12 cellular contexts compared by ENCODE assay signal in the genomic region with DNA sequence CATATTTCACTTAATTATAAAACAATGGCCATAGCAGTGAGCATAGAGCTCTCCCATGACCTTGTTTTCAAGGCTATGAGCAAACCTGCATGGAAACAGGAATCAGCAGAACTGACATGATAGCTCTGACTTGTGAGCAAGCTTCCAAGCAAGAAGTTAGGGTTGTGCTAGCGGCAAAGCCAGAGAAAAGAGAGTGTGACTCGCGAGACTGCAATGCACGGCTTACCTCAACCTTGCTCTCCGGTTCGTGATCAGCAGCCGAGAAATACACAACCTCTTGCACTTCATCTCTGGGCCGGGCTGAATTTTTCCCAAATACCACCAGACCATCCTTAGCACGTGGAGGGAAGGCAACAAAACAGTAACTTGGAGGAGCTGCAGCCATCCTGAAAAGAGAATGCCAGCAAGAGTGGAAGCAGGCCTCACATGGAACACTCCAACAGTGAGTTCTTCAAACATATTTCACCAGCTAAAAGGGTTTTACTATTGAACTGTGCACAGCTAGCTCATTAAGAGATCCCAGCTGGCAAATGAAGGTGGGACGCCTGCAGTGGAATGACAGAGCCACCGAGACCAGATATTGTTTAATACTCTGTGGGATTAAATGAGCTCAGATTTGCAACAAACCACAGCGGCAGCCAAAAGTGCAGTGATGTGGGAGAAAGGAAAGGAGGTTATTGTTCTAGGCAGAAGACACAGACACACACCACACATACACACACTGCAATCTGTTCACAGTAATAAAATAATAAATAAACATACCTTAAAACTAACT. TPM values are rescaled to one million over a fixed set of nuclear protein-coding genes. Genes with fewer than 3 reads are reported as not detected.
DNase-seq lines count a peak whose midpoint lies in the region; ATAC-seq and TF ChIP-seq lines count a peak whose summit lies in the region.
"Had no signal": no experiment of that assay in that cellular context is flagged by ENCODE, and none has a peak within 500 bp of the region (broad histone marks: within the 10 kb centered on the region; RNA-seq: fewer than 3 reads in every experiment).

No MANE protein-coding gene starts in this region.

- no peak overlapping the region for H3K9ac ChIP-seq in colonic mucosa (ENCODE audit: low read depth in 2 of 2, low read length in 2 of 2)

- H3K4me1 ChIP-seq in colonic mucosa, result no peaks in the 10 kb centered on the region
- H3K4me1 ChIP-seq in left lung, result no peaks in the 10 kb centered on the region

- H3K27ac ChIP-seq in colonic mucosa (no peak overlapping the region), left lung (no peak overlapping the region)

- H3K27me3 ChIP-seq in colonic mucosa (no peaks in the 10 kb centered on the region), left lung (no peaks in the 10 kb centered on the region)

- ATAC-seq in left lung (no peak), GM18505 (IDR thresholded peaks at IDR 0.05; ENCODE audit: unreplicated experiment) (no peak)

- H3K4me3 Mint-ChIP-seq in osteocyte (ENCODE audit: unreplicated experiment), result no peak overlapping the region
- H3K4me3 Mint-ChIP-seq in activated naive CD8-positive, alpha-beta T cell treated with anti-CD3 and anti-CD28 coated beads for 36 hours, result no peak overlapping the region
- H3K4me3 Mint-ChIP-seq: CD4-positive, alpha-beta T cell; dendritic cell treated with granulocyte-macrophage colony-stimulating factor and Interleukin-4, amounts not matched to agents 40 ng/mL and 50 ng/mL, for 4 days had no signal

- intact Hi-C loops in colonic mucosa (cut with DNase I), result no loop called here
- intact Hi-C loops in left lung (cut with DNase I), result no loop called here

- TF ChIP-seq POLR2A in GM18505 (IDR thresholded peaks at IDR 0.05; ENCODE audit: borderline replicate concordance, extremely low read depth, insufficient read depth, insufficient read length), result no peak

- TF ChIP-seq CTCF in osteocyte (IDR thresholded peaks at IDR 0.05) (no peak), colonic mucosa (IDR thresholded peaks at IDR 0.05) (no peak), left lung (IDR thresholded peaks at IDR 0.05) (no peak)

- H3K9me3 Mint-ChIP-seq in osteocyte (ENCODE audit: unreplicated experiment), result peaks cover 9% of the 10 kb centered on the region
- H3K9me3 Mint-ChIP-seq in activated naive CD8-positive, alpha-beta T cell treated with anti-CD3 and anti-CD28 coated beads for 36 hours, result no peaks in the 10 kb centered on the region
- H3K9me3 Mint-ChIP-seq: CD4-positive, alpha-beta T cell; dendritic cell treated with granulocyte-macrophage colony-stimulating factor and Interleukin-4, amounts not matched to agents 40 ng/mL and 50 ng/mL, for 4 days had no signal

- H3K36me3 Mint-ChIP-seq in osteocyte (ENCODE audit: unreplicated experiment), result peaks cover 30% of the 10 kb centered on the region
- H3K36me3 Mint-ChIP-seq in activated naive CD8-positive, alpha-beta T cell treated with anti-CD3 and anti-CD28 coated beads for 36 hours, result peaks cover 2% of the 10 kb centered on the region

- no peak overlapping the region for H3K27ac Mint-ChIP-seq in osteocyte (ENCODE audit: unreplicated experiment)
- H3K27ac Mint-ChIP-seq in activated naive CD8-positive, alpha-beta T cell treated with anti-CD3 and anti-CD28 coated beads for 36 hours, result no peak overlapping the region
- H3K27ac Mint-ChIP-seq: CD4-positive, alpha-beta T cell; dendritic cell treated with granulocyte-macrophage colony-stimulating factor and Interleukin-4, amounts not matched to agents 40 ng/mL and 50 ng/mL, for 4 days had no signal

- H3K9me3 ChIP-seq in colonic mucosa (no peaks in the 10 kb centered on the region), left lung (no peaks in the 10 kb centered on the region)

- peaks cover 21% of the 10 kb centered on the region for H3K4me1 Mint-ChIP-seq in osteocyte (ENCODE audit: unreplicated experiment)
- peaks cover 16% of the 10 kb centered on the region for H3K4me1 Mint-ChIP-seq in activated naive CD8-positive, alpha-beta T cell treated with anti-CD3 and anti-CD28 coated beads for 36 hours

- DNase-seq in H4 (ENCODE audit: low spot score) (peak; percentile 84), SW480 (ENCODE audit: low spot score) (peak; percentile 53), fibroblast of peridontal ligament (ENCODE audit: extremely low read depth) (peak; percentile 30), osteocyte (ENCODE audit: extremely low spot score, unreplicated experiment) (peak; percentile 74), colonic mucosa (no peak), left lung (no peak)
- no peak for DNase-seq in activated naive CD8-positive, alpha-beta T cell treated with anti-CD3 and anti-CD28 coated beads for 36 hours
- DNase-seq: CD4-positive, alpha-beta T cell; Kasumi-1; stimulated activated CD4-positive, alpha-beta T cell treated with anti-CD3 and anti-CD28 coated beads, Interleukin-12 subunit alpha, Interleukin-12 subunit beta, amount 100 ng/mL, for 4 hours had no signal

- H3K4me3 ChIP-seq in colonic mucosa (no peak overlapping the region), left lung (no peak overlapping the region)

- H3K36me3 ChIP-seq in colonic mucosa (no peaks in the 10 kb centered on the region), left lung (no peaks in the 10 kb centered on the region)

- H3K27me3 Mint-ChIP-seq in osteocyte (ENCODE audit: unreplicated experiment), result no peaks in the 10 kb centered on the region
- no peaks in the 10 kb centered on the region for H3K27me3 Mint-ChIP-seq in activated naive CD8-positive, alpha-beta T cell treated with anti-CD3 and anti-CD28 coated beads for 36 hours
- H3K27me3 Mint-ChIP-seq: dendritic cell treated with granulocyte-macrophage colony-stimulating factor and Interleukin-4, amounts not matched to agents 40 ng/mL and 50 ng/mL, for 4 days had no signal

RNA-seq across cellular contexts. Expression of a gene that starts 20.7 kb away (rescaled TPM):
- 114 and 128 TPM in 2 replicates for total RNA-seq in H4 (2014; rRNA removed; shearing (Covaris generic))
- total RNA-seq in osteocyte, result 104 and 106 TPM in 2 replicates
- 1 to 10 TPM; 8.2 to 9.2 TPM for total RNA-seq in activated naive CD8-positive, alpha-beta T cell treated with anti-CD3 and anti-CD28 coated beads for 36 hours
- total RNA-seq in colonic mucosa, result 10 to 100 TPM; 13.2 to 17.1 TPM
- 10 to 100 TPM; 25.5 to 39.8 TPM for total RNA-seq in left lung

RNA-seq across cellular contexts. Expression of a gene that starts 57.6 kb away (rescaled TPM):
- 41.0 and 73.1 TPM in 2 replicates for total RNA-seq in H4 (2014; rRNA removed; shearing (Covaris generic))
- 34.6 and 35.9 TPM in 2 replicates for total RNA-seq in osteocyte
- total RNA-seq in activated naive CD8-positive, alpha-beta T cell treated with anti-CD3 and anti-CD28 coated beads for 36 hours, result 1 to 10 TPM; 6.9 to 7.0 TPM
- 1 to 10 TPM; 7.6 to 9.8 TPM for total RNA-seq in colonic mucosa
- total RNA-seq in left lung, result 10 to 100 TPM; 26.7 to 32.6 TPM

RNA-seq across cellular contexts. Expression of a gene that starts 59.3 kb away (rescaled TPM):
- 16.7 and 23.3 TPM in 2 replicates for total RNA-seq in H4 (2014; rRNA removed; shearing (Covaris generic))
- total RNA-seq in osteocyte, result 19.5 and 23.1 TPM in 2 replicates
- 10 to 100 TPM; 11.7 to 13.2 TPM for total RNA-seq in activated naive CD8-positive, alpha-beta T cell treated with anti-CD3 and anti-CD28 coated beads for 36 hours
- 10 to 100 TPM; 11.7 to 14.9 TPM for total RNA-seq in colonic mucosa
- total RNA-seq in left lung, result 10 to 100 TPM in 1 of 2 donors, 1 to 10 TPM in 1; 9.8 to 13.2 TPM

Comparison
In these comparisons a context has a peak if more than half of its experiments do, and no peak if none do; other contexts are left out.
1. DNase-seq: peak in H4 (single experiment), SW480 (single experiment), fibroblast of peridontal ligament (single experiment) and osteocyte (single experiment); none in activated naive CD8-positive, alpha-beta T cell treated with anti-CD3 and anti-CD28 coated beads for 36 hours (single experiment), colonic mucosa (single experiment) and left lung (0 of 2).